8 cellular contexts compared by ENCODE assay signal in the genomic region with DNA sequence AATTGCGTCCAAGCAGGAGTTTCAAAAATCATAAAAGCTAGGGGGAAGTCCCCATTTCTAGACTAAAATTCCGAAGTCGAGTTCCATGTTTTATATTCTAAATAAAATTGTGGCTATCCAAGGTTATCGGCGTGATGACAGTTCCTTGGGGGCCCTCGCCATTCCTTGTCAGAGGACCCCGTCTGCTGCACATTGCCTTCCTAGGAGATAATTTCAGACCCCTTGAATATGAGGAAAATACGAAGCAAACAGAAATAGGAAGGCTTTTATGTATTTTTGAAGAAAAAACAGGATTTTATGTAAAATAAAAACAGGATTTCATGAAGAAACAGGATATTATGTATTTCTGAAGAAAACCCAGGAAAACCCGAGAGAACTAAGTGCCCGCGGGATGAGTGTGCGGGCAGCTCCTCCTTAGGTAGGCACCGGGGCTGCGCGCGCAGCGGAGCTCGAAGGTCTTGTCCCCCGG. TPM values are rescaled to one million over a fixed set of nuclear protein-coding genes. Genes with fewer than 3 reads are reported as not detected.
DNase-seq lines count a peak whose midpoint lies in the region; ATAC-seq and TF ChIP-seq lines count a peak whose summit lies in the region.

No MANE protein-coding gene starts in this region.

- H3K27ac ChIP-seq in SJSA1 (peak overlapping the region; percentile 48), fibroblast of lung (ENCODE audit: insufficient read depth, low read length) (peak overlapping the region; percentile 57)

- no peaks in the 10 kb centered on the region for H3K9me3 ChIP-seq in SJSA1 (replicated peaks)
- no peaks in the 10 kb centered on the region for H3K9me3 ChIP-seq in fibroblast of lung (ENCODE audit: control insufficient read depth, insufficient read depth, low read depth, low read length)

- H3K36me3 Mint-ChIP-seq in progenitor cell of endocrine pancreas (ENCODE audit: insufficient read depth) = no peaks in the 10 kb centered on the region

- H3K27me3 Mint-ChIP-seq in progenitor cell of endocrine pancreas = no peaks in the 10 kb centered on the region

- no peaks in the 10 kb centered on the region for H3K9me3 Mint-ChIP-seq in progenitor cell of endocrine pancreas (ENCODE audit: low read depth)

- peak overlapping the region; percentile 17 for H3K9ac ChIP-seq in fibroblast of lung (ENCODE audit: insufficient read depth, low read length)

- H3K79me2 ChIP-seq in fibroblast of lung (ENCODE audit: control insufficient read depth, insufficient read depth, low read length) = peaks cover 33% of the 10 kb centered on the region

- peak overlapping the region; percentile 18 for H2AFZ ChIP-seq in fibroblast of lung (ENCODE audit: low read length)

- H3K4me3 ChIP-seq in GM12865 (ENCODE audit: low read depth, low read length) (peak overlapping the region; percentile 59), SJSA1 (peak overlapping the region; percentile 61), fibroblast of lung (replicated peaks in 1 of 4; ENCODE audit: control extremely low read depth in 1 of 4, insufficient read depth in 1 of 4, low read depth in 3 of 4, low read length in 4 of 4) (peak overlapping the region; percentile 17 to 77 (median 34))

- H3K27me3 ChIP-seq in SJSA1 (replicated peaks) (no peaks in the 10 kb centered on the region), fibroblast of lung (ENCODE audit: control insufficient read depth, insufficient read depth, low read length) (no peaks in the 10 kb centered on the region)

- ATAC-seq in GM21447 (IDR thresholded peaks at IDR 0.05; ENCODE audit: unreplicated experiment) = no peak
- no peak for ATAC-seq in HG02840 (IDR thresholded peaks at IDR 0.05; ENCODE audit: low FRiP score, unreplicated experiment)

- no peaks in the 10 kb centered on the region for H3K36me3 ChIP-seq in SJSA1
- H3K36me3 ChIP-seq in fibroblast of lung (ENCODE audit: control insufficient read depth, insufficient read depth, low read length) = no peaks in the 10 kb centered on the region

- peaks cover 23% of the 10 kb centered on the region for H3K4me1 Mint-ChIP-seq in progenitor cell of endocrine pancreas (ENCODE audit: low read depth)

- H3K4me1 ChIP-seq in SJSA1 (replicated peaks) = peaks cover 7% of the 10 kb centered on the region; the same call in 1 of the 2 replicates
- H3K4me1 ChIP-seq in fibroblast of lung (ENCODE audit: control insufficient read depth, extremely low read depth, insufficient read depth, low read length) = peaks cover 2% of the 10 kb centered on the region

- H3K4me3 Mint-ChIP-seq in progenitor cell of endocrine pancreas (ENCODE audit: low read depth) = peak overlapping the region; percentile 88

- no peak for DNase-seq in GM12865 (ENCODE audit: low read depth)
- DNase-seq in SJSA1 (ENCODE audit: low read depth in 1 of 2, low spot score in 2 of 2) = no peak
- no peak for DNase-seq in fibroblast of lung (ENCODE audit: low read depth in 2 of 2)
- no peak for DNase-seq in progenitor cell of endocrine pancreas (ENCODE audit: low spot score, unreplicated experiment)
- no peak for DNase-seq in posterior cingulate gyrus
- DNase-seq in RPMI8226 = no peak

- no peaks in the 10 kb centered on the region for H4K20me1 ChIP-seq in fibroblast of lung (ENCODE audit: control insufficient read depth, extremely low read depth, insufficient read depth, low read length)

- peak overlapping the region; percentile 60 for H3K4me2 ChIP-seq in fibroblast of lung (ENCODE audit: extremely low read depth, insufficient read depth, low read length)

- TF ChIP-seq CTCF in GM12865 (IDR thresholded peaks at IDR 0.05; ENCODE audit: insufficient read depth, low read depth, low read length, missing control alignments) (no peak), fibroblast of lung (conservative IDR thresholded peaks at IDR 0.05 in 1 of 2, IDR thresholded peaks at IDR 0.05 in 1 of 2; ENCODE audit: low read depth in 1 of 2, low read length in 2 of 2) (no peak), progenitor cell of endocrine pancreas (IDR thresholded peaks at IDR 0.05; ENCODE audit: unreplicated experiment) (no peak)

- intact Hi-C loops in posterior cingulate gyrus (cut with DNase I) = no loop called here

- peak overlapping the region; percentile 99 for H3K27ac Mint-ChIP-seq in progenitor cell of endocrine pancreas

RNA-seq across cellular contexts. Expression of gene PLEKHA3, which starts 0.5 kb away (rescaled TPM):
- 5.7 and 20.8 TPM in 2 replicates for total RNA-seq in SJSA1 (2014; rRNA removed; shearing (Covaris generic))
- total RNA-seq in fibroblast of lung = 5.9 and 6.2 TPM in 2 replicates
- polyA plus RNA-seq in fibroblast of lung = 26.3 and 34.6 TPM in 2 replicates
- polyA plus RNA-seq in fibroblast of lung (2012) = 9.0 and 12.0 TPM in 2 replicates
- polyA minus RNA-seq in fibroblast of lung (ENCODE audit: low replicate concordance) = 2.1 and 2.4 TPM in 2 replicates
- 28.2 and 31.0 TPM in 2 replicates for total RNA-seq in progenitor cell of endocrine pancreas

RNA-seq across cellular contexts. Expression of gene FKBP7, which starts 1.4 kb away (rescaled TPM):
- 28.2 and 70.7 TPM in 2 replicates for total RNA-seq in SJSA1 (2014; rRNA removed; shearing (Covaris generic))
- total RNA-seq in fibroblast of lung (47.5 and 54.3 TPM in 2 replicates), progenitor cell of endocrine pancreas (14.0 and 15.8 TPM in 2 replicates)
- polyA plus RNA-seq in fibroblast of lung = 46.1 and 57.7 TPM in 2 replicates
- polyA plus RNA-seq in fibroblast of lung (2012) = 38.1 and 42.8 TPM in 2 replicates
- polyA minus RNA-seq in fibroblast of lung (ENCODE audit: low replicate concordance) = 2.6 and 4.1 TPM in 2 replicates

RNA-seq across cellular contexts. Expression of gene PJVK, which starts 28.6 kb away (rescaled TPM):
- total RNA-seq in SJSA1 (2014; rRNA removed; shearing (Covaris generic)) = 0.03 and 0.08 TPM in 2 replicates
- total RNA-seq in fibroblast of lung (2.1 and 4.3 TPM in 2 replicates), progenitor cell of endocrine pancreas (7.7 and 9.2 TPM in 2 replicates)
- polyA plus RNA-seq in fibroblast of lung = 0.89 and 1.4 TPM in 2 replicates
- 0.92 and 1.0 TPM in 2 replicates for polyA plus RNA-seq in fibroblast of lung (2012)
- not detected in 2 replicates for polyA minus RNA-seq in fibroblast of lung (ENCODE audit: low replicate concordance)

RNA-seq across cellular contexts. Expression of gene PRKRA, which starts 28.8 kb away (rescaled TPM):
- total RNA-seq in SJSA1 (2014; rRNA removed; shearing (Covaris generic)) = 54.0 and 80.1 TPM in 2 replicates
- 40.5 and 45.7 TPM in 2 replicates for total RNA-seq in fibroblast of lung
- 46.3 and 54.6 TPM in 2 replicates for polyA plus RNA-seq in fibroblast of lung
- polyA plus RNA-seq in fibroblast of lung (2012) = 34.9 and 35.3 TPM in 2 replicates
- 5.5 and 7.8 TPM in 2 replicates for polyA minus RNA-seq in fibroblast of lung (ENCODE audit: low replicate concordance)
- 92.1 and 97.6 TPM in 2 replicates for total RNA-seq in progenitor cell of endocrine pancreas
